Comparison of ENCODE assay signal across 1 cellular context in genomic region chr20:62818592-62819493, GRCh38.
TF ChIP-seq lines count a peak whose summit lies in the region.

No MANE protein-coding gene starts in this region.

TF ChIP-seq in HepG2, 621 proteins besides CTCF, POLR2A, EP300 and RAD21 (continued from another document and continues in another):
- TF ChIP-seq ZNF362 (CRISPR knock-in tag; IDR thresholded peaks at IDR 0.05; ENCODE audit: borderline replicate concordance) (no peak), EED (CRISPR knock-in tag; IDR thresholded peaks at IDR 0.05) (no peak), ZNF510 (CRISPR knock-in tag; IDR thresholded peaks at IDR 0.05; ENCODE audit: low read depth) (no peak), ETV6 (CRISPR knock-in tag; conservative IDR thresholded peaks at IDR 0.05) (peak; percentile 64), ESRRA (CRISPR knock-in tag; IDR thresholded peaks at IDR 0.05; ENCODE audit: low read depth) (no peak; the same call in 1 of the 2 replicates), ZNF264 (CRISPR knock-in tag; IDR thresholded peaks at IDR 0.05) (no peak), ZFY (CRISPR knock-in tag; IDR thresholded peaks at IDR 0.05) (peak; percentile 93), ZNF629 (CRISPR knock-in tag; conservative IDR thresholded peaks at IDR 0.05) (no peak), HOXA9 (CRISPR knock-in tag; IDR thresholded peaks at IDR 0.05; ENCODE audit: borderline replicate concordance) (no peak), PPARG (CRISPR knock-in tag; conservative IDR thresholded peaks at IDR 0.05) (no peak), XBP1 (CRISPR knock-in tag; IDR thresholded peaks at IDR 0.05) (no peak), ZBTB44 (CRISPR knock-in tag; IDR thresholded peaks at IDR 0.05) (no peak), SIN3A (IDR thresholded peaks at IDR 0.05; ENCODE audit: borderline replicate concordance, low read depth, low read length) (0 out of 2 replicates have a peak, but pooled peaks have one; percentile 52), ZNF282 (IDR thresholded peaks at IDR 0.05; ENCODE audit: partially characterized antibody) (no peak), MATR3 (CRISPR knock-in tag; IDR thresholded peaks at IDR 0.05) (no peak), TERF1 (CRISPR knock-in tag; IDR thresholded peaks at IDR 0.05) (no peak; the same call in 1 of the 2 replicates), ZNF512 (CRISPR knock-in tag; IDR thresholded peaks at IDR 0.05) (0 out of 2 replicates have a peak, but pooled peaks have one; percentile 66), FOXO1 (CRISPR knock-in tag; IDR thresholded peaks at IDR 0.05) (0 out of 2 replicates have a peak, but pooled peaks have one; percentile 8), ZNF597 (CRISPR knock-in tag; IDR thresholded peaks at IDR 0.05) (no peak), MEIS1 (CRISPR knock-in tag; IDR thresholded peaks at IDR 0.05; ENCODE audit: borderline replicate concordance) (no peak), ZNF792 (CRISPR knock-in tag; IDR thresholded peaks at IDR 0.05) (peak; percentile 68), TEF (CRISPR knock-in tag; IDR thresholded peaks at IDR 0.05) (no peak), RCOR2 (CRISPR knock-in tag; IDR thresholded peaks at IDR 0.05) (no peak), ATM (IDR thresholded peaks at IDR 0.05; ENCODE audit: borderline replicate concordance) (no peak), ZSCAN12 (CRISPR knock-in tag; IDR thresholded peaks at IDR 0.05) (no peak), ZBTB46 (CRISPR knock-in tag; IDR thresholded peaks at IDR 0.05; ENCODE audit: borderline replicate concordance) (no peak), HDAC6 (IDR thresholded peaks at IDR 0.05; ENCODE audit: low read depth, low read length) (no peak), MBD4 (IDR thresholded peaks at IDR 0.05; ENCODE audit: borderline replicate concordance, low read length) (no peak), ELF3 (CRISPR knock-in tag; IDR thresholded peaks at IDR 0.05) (0 out of 2 replicates have a peak, but pooled peaks have one; percentile 37), TRAFD1 (CRISPR knock-in tag; IDR thresholded peaks at IDR 0.05; ENCODE audit: borderline replicate concordance) (no peak), ZNF460 (CRISPR knock-in tag; IDR thresholded peaks at IDR 0.05; ENCODE audit: borderline replicate concordance) (no peak), THRA (CRISPR knock-in tag; IDR thresholded peaks at IDR 0.05; ENCODE audit: borderline replicate concordance) (peak; percentile 77), ZGPAT (CRISPR knock-in tag; IDR thresholded peaks at IDR 0.05) (peak; percentile 73), ZFX (CRISPR knock-in tag; IDR thresholded peaks at IDR 0.05; ENCODE audit: low read depth) (peak; percentile 97), IRX3 (CRISPR knock-in tag; IDR thresholded peaks at IDR 0.05; ENCODE audit: borderline replicate concordance, low read depth) (no peak), ZNF12 (CRISPR knock-in tag; IDR thresholded peaks at IDR 0.05) (peak; percentile 66; the same call in 1 of the 2 replicates), ZSCAN9 (CRISPR knock-in tag; IDR thresholded peaks at IDR 0.05; ENCODE audit: borderline replicate concordance) (0 out of 2 replicates have a peak, but pooled peaks have one; percentile 57), ZNF614 (CRISPR knock-in tag; IDR thresholded peaks at IDR 0.05; ENCODE audit: borderline replicate concordance) (peak; percentile 62), CC2D1A (CRISPR knock-in tag; IDR thresholded peaks at IDR 0.05) (no peak; the same call in 1 of the 2 replicates), PLRG1 (conservative IDR thresholded peaks at IDR 0.05) (no peak), ZNF235 (CRISPR knock-in tag; IDR thresholded peaks at IDR 0.05; ENCODE audit: borderline replicate concordance) (no peak), ZFP82 (CRISPR knock-in tag; IDR thresholded peaks at IDR 0.05; ENCODE audit: borderline replicate concordance) (no peak), MYNN (CRISPR knock-in tag; IDR thresholded peaks at IDR 0.05; ENCODE audit: low read depth) (no peak), ZNF747 (CRISPR knock-in tag; IDR thresholded peaks at IDR 0.05; ENCODE audit: borderline replicate concordance) (0 out of 2 replicates have a peak, but pooled peaks have one; percentile 63), TAF15 (IDR thresholded peaks at IDR 0.05; ENCODE audit: low read depth, low read length, poor library complexity, severe bottlenecking) (no peak), CENPBD1 (CRISPR knock-in tag; IDR thresholded peaks at IDR 0.05; ENCODE audit: borderline replicate concordance, low read depth) (no peak), ZNF674 (CRISPR knock-in tag; IDR thresholded peaks at IDR 0.05; ENCODE audit: low read depth) (no peak), TGIF2 (CRISPR knock-in tag; IDR thresholded peaks at IDR 0.05) (no peak; the same call in 1 of the 2 replicates), CSRNP2 (CRISPR knock-in tag; conservative IDR thresholded peaks at IDR 0.05; ENCODE audit: low read depth) (no peak), MTF2 (CRISPR knock-in tag; IDR thresholded peaks at IDR 0.05; ENCODE audit: borderline replicate concordance) (no peak; the same call in 1 of the 2 replicates), TMF1 (CRISPR knock-in tag; IDR thresholded peaks at IDR 0.05; ENCODE audit: low read depth) (peak; percentile 19; the same call in 1 of the 2 replicates), SRY (CRISPR knock-in tag; IDR thresholded peaks at IDR 0.05) (peak; percentile 67; the same call in 1 of the 2 replicates), ZNF616 (CRISPR knock-in tag; IDR thresholded peaks at IDR 0.05; ENCODE audit: low read depth) (no peak), CBX5 (CRISPR knock-in tag; IDR thresholded peaks at IDR 0.05; ENCODE audit: borderline replicate concordance) (no peak; the same call in 1 of the 2 replicates)
